Comparison of ENCODE assay signal across 15 cellular contexts in genomic region chr16:28693257-28693950, GRCh38. TPM values are rescaled to one million over a fixed set of nuclear protein-coding genes. Genes with fewer than 3 reads are reported as not detected.
A peak's percentile ranks its signal among the peaks of the same experiment; 100 is the strongest.
DNase-seq lines count a peak whose midpoint lies in the region; ATAC-seq, FAIRE-seq and TF ChIP-seq lines count a peak whose summit lies in the region.
"Not testable (repeated sequence)": the region's sequence is repeated elsewhere in the genome, so short reads cannot be mapped to it uniquely, and the experiment has no call there.
"Had no signal": no experiment of that assay in that cellular context is flagged by ENCODE, and none has a peak within 500 bp of the region (broad histone marks: within the 10 kb centered on the region; RNA-seq: fewer than 3 reads in every experiment).

No MANE protein-coding gene starts in this region.

- H3K79me2 ChIP-seq in HCT116 (ENCODE audit: insufficient read depth, low read length), result not testable (repeated sequence)

- TF ChIP-seq RAD21 in HCT116 (IDR thresholded peaks at IDR 0.05; ENCODE audit: low read depth), result not testable (repeated sequence)

- H3K27ac ChIP-seq in HCT116 (ENCODE audit: low read depth, low read length); Panc1 (ENCODE audit: low read length); lower lobe of right lung; pancreas: not testable (repeated sequence)

- in situ Hi-C loops in Panc1 (cut with HindIII; ENCODE audit: low pct_unique_long_range_greater_than_20kb, low sequenced_read_pairs), result not testable (repeated sequence)

- not testable (repeated sequence) for H3K9me3 ChIP-seq in HCT116 (ENCODE audit: control insufficient read depth in 1 of 2, insufficient read depth in 1 of 2, low read depth in 1 of 2, low read length in 2 of 2); Panc1 (ENCODE audit: control insufficient read depth, insufficient read depth, low read depth, low read length); lower lobe of right lung; pancreas

- H3K4me3 ChIP-seq in HCT116 (replicated peaks in 1 of 2; ENCODE audit: low read depth in 1 of 2, low read length in 2 of 2); Panc1 (ENCODE audit: low read depth in 2 of 2, low read length in 2 of 2); lower lobe of right lung; pancreas: not testable (repeated sequence)

- TF ChIP-seq POLR2A in HCT116 (IDR thresholded peaks at IDR 0.05; ENCODE audit: borderline replicate concordance, extremely low read depth, insufficient read depth, insufficient read length), result not testable (repeated sequence)

- ATAC-seq in HCT116 (peak; percentile 76), Panc1 (peak; percentile 69), SK-N-SH treated with all-trans-retinoic acid at 6 μM for 48 hours (peak; percentile 67), Right ventricle myocardium superior (ENCODE audit: poor library complexity) (peak; percentile 56), left colon (peak; percentile 73), lower lobe of right lung (peak; percentile 41 to 71), pancreas (peak in 3 of 4 donors; percentile 22 to 53 (median 47))

- H3K27me3 ChIP-seq in HCT116 (ENCODE audit: insufficient read depth, low read length); Panc1 (ENCODE audit: control insufficient read depth, insufficient read depth, low read length); lower lobe of right lung (ENCODE audit: low read depth); pancreas: not testable (repeated sequence)

- 40% methylated on average over 1 of the region's 11 CpGs; no CpG with 5 or more reads in 1 of the 2 donors for WGBS in pancreas, 2 donors

- not testable (repeated sequence) for H4K20me1 ChIP-seq in HCT116 (ENCODE audit: insufficient read depth)

- not testable (repeated sequence) for FAIRE-seq in pancreas (lab: Jason Lieb, UNC)

- RAD21 ChIA-PET in HCT116 (lab: Charles Lee; ENCODE audit: low non-redundant PET in 1 of 2, low total read pairs in 2 of 2, uncharacterized antibody in 2 of 2, unreplicated experiment in 2 of 2), result not testable (repeated sequence)

- not testable (repeated sequence) for H3K4me2 ChIP-seq in HCT116 (ENCODE audit: low read length)

- CTCF ChIA-PET in HCT116 (lab: Charles Lee); Panc1 (lab: Charles Lee): not testable (repeated sequence)

- POLR2A ChIA-PET in HCT116 (lab: Charles Lee); Panc1 (lab: Charles Lee): not testable (repeated sequence)

- not testable (repeated sequence) for H3K9ac ChIP-seq in HCT116 (ENCODE audit: low read length)

- not testable (repeated sequence) for BruUV-seq in HCT116 (replicated peaks; lab: Mats Ljungman, UMichigan); Panc1 (replicated peaks; lab: Mats Ljungman, UMichigan)

- intact Hi-C loops in HCT116 (cut with micrococcal nuclease); Panc1 (cut with micrococcal nuclease; ENCODE audit: unreplicated experiment); Right ventricle myocardium superior (cut with DNase I); left colon (cut with DNase I, micrococcal nuclease); lower lobe of right lung (cut with DNase I); pancreas (cut with DNase I): not testable (repeated sequence)

- H3K36me3 ChIP-seq in HCT116 (ENCODE audit: control insufficient read depth in 1 of 2, insufficient read depth in 2 of 2, low read length in 2 of 2); Panc1 (ENCODE audit: control insufficient read depth, insufficient read depth, low read length); lower lobe of right lung; pancreas: not testable (repeated sequence)

- not testable (repeated sequence) for H3K9me2 ChIP-seq in HCT116 (ENCODE audit: insufficient read depth)

- not testable (repeated sequence) for TF ChIP-seq CTCF in HCT116 (IDR thresholded peaks at IDR 0.05 in 2 of 3, conservative IDR thresholded peaks at IDR 0.05 in 1 of 3; ENCODE audit: borderline replicate concordance in 1 of 3, insufficient read depth in 1 of 3, low read depth in 2 of 3, low read length in 2 of 3); Panc1 (IDR thresholded peaks at IDR 0.05); lower lobe of right lung (IDR thresholded peaks at IDR 0.05); pancreas (IDR thresholded peaks at IDR 0.05)

- DNase-seq in HCT116 (ENCODE audit: low read depth, low spot score); Panc1 (ENCODE audit: low read depth, low spot score); Right ventricle myocardium superior; left colon; lower lobe of right lung; pancreas: not testable (repeated sequence)

- not testable (repeated sequence) for H3K4me1 ChIP-seq in HCT116 (ENCODE audit: control insufficient read depth in 1 of 2, insufficient read depth in 2 of 2, low read length in 2 of 2); Panc1 (ENCODE audit: control insufficient read depth, insufficient read depth, low read length); lower lobe of right lung; pancreas

- H2AFZ ChIP-seq in HCT116 (ENCODE audit: low read depth, low read length, poor library complexity, severe bottlenecking), result not testable (repeated sequence)

RNA-seq across cellular contexts. Expression of gene EIF3C, which starts 17.9 kb away (rescaled TPM):
- total RNA-seq in HCT116 (2021; ENCODE audit: unreplicated experiment), result 680 TPM
- polyA plus RNA-seq in HCT116 (2012), result 731 and 843 TPM in 2 replicates
- total RNA-seq in Panc1 (2021; ENCODE audit: unreplicated experiment), result 526 TPM
- polyA plus RNA-seq in Panc1 (2012; ENCODE audit: insufficient read length), result 457 TPM
- total RNA-seq in Right ventricle myocardium superior, result 378 TPM
- 100 to 1,000 TPM; 550 to 645 TPM for total RNA-seq in left colon
- 484 TPM for total RNA-seq in lower lobe of right lung
- total RNA-seq in pancreas, result 100 to 1,000 TPM; 336 to 418 (median 379) TPM
- polyA plus RNA-seq in pancreas, result 1,000 to 10,000 TPM in 1 of 2 donors, 100 to 1,000 TPM in 1; 519 to 1,137 TPM

RNA-seq across cellular contexts. Expression of gene NPIPB8, which starts 55.5 kb away (rescaled TPM):
- 0.79 TPM for total RNA-seq in HCT116 (2021; ENCODE audit: unreplicated experiment)
- 0.19 and 0.34 TPM in 2 replicates for polyA plus RNA-seq in HCT116 (2012)
- not detected for total RNA-seq in Panc1 (2021; ENCODE audit: unreplicated experiment)
- polyA plus RNA-seq in Panc1 (2012; ENCODE audit: insufficient read length), result not detected
- total RNA-seq in Right ventricle myocardium superior, result not detected
- 1 to 10 TPM; 1.6 to 5.7 TPM for total RNA-seq in left colon
- total RNA-seq in lower lobe of right lung, result 2.7 TPM
- 1 to 10 TPM in 2 of 6 donors, under 1 TPM in 3, not detected in 1; 0.08 to 2.4 (median 0.74) TPM for total RNA-seq in pancreas
- polyA plus RNA-seq in pancreas, result not detected
- total RNA-seq: A673; CD4-positive, alpha-beta memory T cell; Daoy; G401; H4; H9 had no signal
- polyA plus RNA-seq: BJ; CD4-positive, alpha-beta memory T cell; GM23338 had no signal

RNA-seq across cellular contexts. Expression of gene NPIPB9, which starts 58.2 kb away (rescaled TPM):
- total RNA-seq in HCT116 (2021; ENCODE audit: unreplicated experiment) (1.1 TPM), Panc1 (2021; ENCODE audit: unreplicated experiment) (0.90 TPM), Right ventricle myocardium superior (0.19 TPM), left colon (1 to 10 TPM; 3.0 to 4.0 TPM), lower lobe of right lung (5.5 TPM), pancreas (1 to 10 TPM in 1 of 6 donors, under 1 TPM in 4, not detected in 1; 0.46 to 2.5 (median 0.92) TPM)
- polyA plus RNA-seq in HCT116 (2012), result 0.57 and 0.82 TPM in 2 replicates
- 0.55 TPM for polyA plus RNA-seq in Panc1 (2012; ENCODE audit: insufficient read length)
- polyA plus RNA-seq in pancreas, result 1 to 10 TPM in 1 of 2 donors, under 1 TPM in 1; 0.57 to 1.1 TPM
- total RNA-seq: Daoy had no signal
- polyA plus RNA-seq: CD4-positive, alpha-beta memory T cell had no signal
